ENCODE assay signal across 16 cellular contexts in the genomic region with DNA sequence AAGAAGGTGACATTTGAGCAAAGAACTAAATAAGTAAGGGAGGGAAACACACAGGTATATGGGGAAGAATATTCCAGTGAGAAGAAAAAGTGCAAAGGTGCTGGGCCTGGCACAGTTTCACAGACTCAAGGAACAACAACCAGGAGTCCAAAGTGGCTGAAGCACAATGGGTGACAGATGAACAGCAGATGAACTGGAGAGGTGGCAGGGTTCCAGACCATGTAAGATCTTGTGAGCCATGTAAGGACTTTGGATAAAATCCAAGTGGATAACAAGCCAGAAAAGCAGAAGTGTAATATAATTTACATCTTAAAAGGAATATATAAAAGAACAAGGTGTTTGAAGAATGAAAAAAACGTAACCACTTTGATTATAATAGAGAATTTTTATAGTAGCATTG.
A peak's percentile ranks its signal among the peaks of the same experiment; 100 is the strongest.
DNase-seq lines count a peak whose midpoint lies in the region; ATAC-seq and TF ChIP-seq lines count a peak whose summit lies in the region.
"Had no signal": no experiment of that assay in that cellular context is flagged by ENCODE, and none has a peak within 500 bp of the region (broad histone marks: within the 10 kb centered on the region; RNA-seq: fewer than 3 reads in every experiment).

No MANE protein-coding gene starts in this region.

- POLR2A ChIA-PET in HEK293T (lab: Yijun Ruan, JAX) = no interaction called here

- TF ChIP-seq CTCF in cardiac fibroblast (IDR thresholded peaks at IDR 0.05; ENCODE audit: low read depth, low read length) = no peak
- no peak for TF ChIP-seq CTCF in omental fat pad (IDR thresholded peaks at IDR 0.05)

- ATAC-seq in omental fat pad (ENCODE audit: low FRiP score) (no peak), HG02973 (IDR thresholded peaks at IDR 0.05; ENCODE audit: unreplicated experiment) (no peak)
- ATAC-seq: foreskin keratinocyte, Panc1 had no signal

- peak; percentile 42 for DNase-seq in EH (ENCODE audit: low read depth)
- DNase-seq in NCI-H2029 (lab: John Stamatoyannopoulos, UW) = peak; percentile 46
- DNase-seq in cardiac fibroblast (ENCODE audit: low read depth in 2 of 2) = peak; percentile 47 to 69
- DNase-seq in myocyte (ENCODE audit: low read depth) = peak; percentile 57
- no peak for DNase-seq in HEK293T (ENCODE audit: extremely low spot score)
- DNase-seq in omental fat pad (ENCODE audit: low spot score) = no peak
- no peak for DNase-seq in ecto neural progenitor cell (ENCODE audit: low spot score)
- DNase-seq: activated B cell treated with CpG ODN at 0.5 μM for 24 hours; activated effector memory CD4-positive, alpha-beta T cell treated with Interleukin-2 at 50 U/mL for 16 hours; anterior cingulate cortex; foreskin keratinocyte; GDM1; NCI-H226; stimulated activated CD4-positive, alpha-beta T cell treated with anti-CD3 and anti-CD28 coated beads, Interleukin-15, amount 100 ng/mL, for 24 hours had no signal

- CTCF ChIA-PET in HEK293T (lab: Yijun Ruan, JAX) = no interaction called here

- no peak overlapping the region for H3K4me3 ChIP-seq in cardiac fibroblast (replicated peaks in 1 of 2; ENCODE audit: low read depth in 2 of 2, low read length in 2 of 2)

TF ChIP-seq in HEK293T, 16 proteins besides CTCF, POLR2A, EP300 and RAD21:
- no peak for TF ChIP-seq SUZ12 (IDR thresholded peaks at IDR 0.05)
- TF ChIP-seq FOXK2 (IDR thresholded peaks at IDR 0.05) = no peak
- no peak for TF ChIP-seq HDGF (IDR thresholded peaks at IDR 0.05; ENCODE audit: borderline replicate concordance)
- no peak for TF ChIP-seq NFRKB (IDR thresholded peaks at IDR 0.05)
- TF ChIP-seq TARDBP (IDR thresholded peaks at IDR 0.05) = no peak
- TF ChIP-seq LEF1 (IDR thresholded peaks at IDR 0.05; ENCODE audit: borderline replicate concordance) = no peak
- no peak for TF ChIP-seq CTBP1 (IDR thresholded peaks at IDR 0.05; ENCODE audit: borderline replicate concordance)

Comparison
In these comparisons a context has a peak if more than half of its experiments do, and no peak if none do; other contexts are left out.
1. DNase-seq: peak in EH (single experiment), NCI-H2029 (single experiment), cardiac fibroblast (2 of 2) and myocyte (single experiment); none in HEK293T (single experiment), omental fat pad (single experiment) and ecto neural progenitor cell (single experiment).